Comparison of ENCODE assay signal across 1 cellular context in the genomic region with DNA sequence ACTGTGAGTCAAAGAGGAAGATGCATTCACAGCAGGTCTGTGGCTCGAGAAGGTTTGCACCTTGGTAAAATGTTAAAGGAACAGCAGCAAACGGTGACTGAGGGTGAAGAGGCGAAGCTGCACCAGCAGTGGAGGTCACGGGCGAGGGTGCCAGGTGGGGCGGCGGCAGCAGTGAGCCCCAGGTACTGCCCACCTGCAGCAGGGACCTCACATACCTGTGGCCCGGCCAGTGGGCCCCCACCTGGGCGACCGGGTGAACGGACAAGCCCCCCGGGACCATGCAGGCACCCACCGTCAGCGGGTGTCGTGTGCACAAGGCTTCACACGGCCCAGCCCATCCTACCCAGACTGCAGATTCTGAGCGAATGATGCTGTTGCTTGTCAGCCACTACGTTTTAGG.
TF ChIP-seq lines count a peak whose summit lies in the region.

No MANE protein-coding gene starts in this region.

TF ChIP-seq in GM23338, 12 proteins besides CTCF, POLR2A, EP300 and RAD21 (continued from another document):
- TF ChIP-seq, protein P1, sequence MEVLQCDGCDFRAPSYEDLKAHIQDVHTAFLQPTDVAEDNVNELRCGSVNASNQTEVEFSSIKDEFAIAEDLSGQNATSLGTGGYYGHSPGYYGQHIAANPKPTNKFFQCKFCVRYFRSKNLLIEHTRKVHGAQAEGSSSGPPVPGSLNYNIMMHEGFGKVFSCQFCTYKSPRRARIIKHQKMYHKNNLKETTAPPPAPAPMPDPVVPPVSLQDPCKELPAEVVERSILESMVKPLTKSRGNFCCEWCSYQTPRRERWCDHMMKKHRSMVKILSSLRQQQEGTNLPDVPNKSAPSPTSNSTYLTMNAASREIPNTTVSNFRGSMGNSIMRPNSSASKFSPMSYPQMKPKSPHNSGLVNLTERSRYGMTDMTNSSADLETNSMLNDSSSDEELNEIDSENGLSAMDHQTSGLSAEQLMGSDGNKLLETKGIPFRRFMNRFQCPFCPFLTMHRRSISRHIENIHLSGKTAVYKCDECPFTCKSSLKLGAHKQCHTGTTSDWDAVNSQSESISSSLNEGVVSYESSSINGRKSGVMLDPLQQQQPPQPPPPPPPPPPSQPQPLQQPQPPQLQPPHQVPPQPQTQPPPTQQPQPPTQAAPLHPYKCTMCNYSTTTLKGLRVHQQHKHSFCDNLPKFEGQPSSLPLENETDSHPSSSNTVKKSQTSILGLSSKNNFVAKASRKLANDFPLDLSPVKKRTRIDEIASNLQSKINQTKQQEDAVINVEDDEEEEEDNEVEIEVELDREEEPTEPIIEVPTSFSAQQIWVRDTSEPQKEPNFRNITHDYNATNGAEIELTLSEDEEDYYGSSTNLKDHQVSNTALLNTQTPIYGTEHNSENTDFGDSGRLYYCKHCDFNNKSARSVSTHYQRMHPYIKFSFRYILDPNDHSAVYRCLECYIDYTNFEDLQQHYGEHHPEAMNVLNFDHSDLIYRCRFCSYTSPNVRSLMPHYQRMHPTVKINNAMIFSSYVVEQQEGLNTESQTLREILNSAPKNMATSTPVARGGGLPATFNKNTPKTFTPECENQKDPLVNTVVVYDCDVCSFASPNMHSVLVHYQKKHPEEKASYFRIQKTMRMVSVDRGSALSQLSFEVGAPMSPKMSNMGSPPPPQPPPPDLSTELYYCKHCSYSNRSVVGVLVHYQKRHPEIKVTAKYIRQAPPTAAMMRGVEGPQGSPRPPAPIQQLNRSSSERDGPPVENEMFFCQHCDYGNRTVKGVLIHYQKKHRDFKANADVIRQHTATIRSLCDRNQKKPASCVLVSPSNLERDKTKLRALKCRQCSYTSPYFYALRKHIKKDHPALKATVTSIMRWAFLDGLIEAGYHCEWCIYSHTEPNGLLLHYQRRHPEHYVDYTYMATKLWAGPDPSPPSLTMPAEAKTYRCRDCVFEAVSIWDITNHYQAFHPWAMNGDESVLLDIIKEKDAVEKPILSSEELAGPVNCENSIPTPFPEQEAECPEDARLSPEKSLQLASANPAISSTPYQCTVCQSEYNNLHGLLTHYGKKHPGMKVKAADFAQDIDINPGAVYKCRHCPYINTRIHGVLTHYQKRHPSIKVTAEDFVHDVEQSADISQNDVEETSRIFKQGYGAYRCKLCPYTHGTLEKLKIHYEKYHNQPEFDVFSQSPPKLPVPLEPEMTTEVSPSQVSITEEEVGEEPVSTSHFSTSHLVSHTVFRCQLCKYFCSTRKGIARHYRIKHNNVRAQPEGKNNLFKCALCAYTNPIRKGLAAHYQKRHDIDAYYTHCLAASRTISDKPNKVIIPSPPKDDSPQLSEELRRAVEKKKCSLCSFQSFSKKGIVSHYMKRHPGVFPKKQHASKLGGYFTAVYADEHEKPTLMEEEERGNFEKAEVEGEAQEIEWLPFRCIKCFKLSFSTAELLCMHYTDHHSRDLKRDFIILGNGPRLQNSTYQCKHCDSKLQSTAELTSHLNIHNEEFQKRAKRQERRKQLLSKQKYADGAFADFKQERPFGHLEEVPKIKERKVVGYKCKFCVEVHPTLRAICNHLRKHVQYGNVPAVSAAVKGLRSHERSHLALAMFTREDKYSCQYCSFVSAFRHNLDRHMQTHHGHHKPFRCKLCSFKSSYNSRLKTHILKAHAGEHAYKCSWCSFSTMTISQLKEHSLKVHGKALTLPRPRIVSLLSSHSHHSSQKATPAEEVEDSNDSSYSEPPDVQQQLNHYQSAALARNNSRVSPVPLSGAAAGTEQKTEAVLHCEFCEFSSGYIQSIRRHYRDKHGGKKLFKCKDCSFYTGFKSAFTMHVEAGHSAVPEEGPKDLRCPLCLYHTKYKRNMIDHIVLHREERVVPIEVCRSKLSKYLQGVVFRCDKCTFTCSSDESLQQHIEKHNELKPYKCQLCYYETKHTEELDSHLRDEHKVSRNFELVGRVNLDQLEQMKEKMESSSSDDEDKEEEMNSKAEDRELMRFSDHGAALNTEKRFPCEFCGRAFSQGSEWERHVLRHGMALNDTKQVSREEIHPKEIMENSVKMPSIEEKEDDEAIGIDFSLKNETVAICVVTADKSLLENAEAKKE (CRISPR knock-in tag; IDR thresholded peaks at IDR 0.05) = no peak
- no peak for TF ChIP-seq EZH2 (IDR thresholded peaks at IDR 0.05; ENCODE audit: low read depth, unreplicated experiment)
- TF ChIP-seq POLR2AphosphoS5 (IDR thresholded peaks at IDR 0.05; ENCODE audit: low read depth) = no peak
- TF ChIP-seq EZH2phosphoT487 (IDR thresholded peaks at IDR 0.05; ENCODE audit: unreplicated experiment) = no peak
- no peak for TF ChIP-seq JUNB (IDR thresholded peaks at IDR 0.05; ENCODE audit: unreplicated experiment)
- TF ChIP-seq NANOG (IDR thresholded peaks at IDR 0.05; ENCODE audit: borderline replicate concordance) = no peak
- TF ChIP-seq, protein P2, sequence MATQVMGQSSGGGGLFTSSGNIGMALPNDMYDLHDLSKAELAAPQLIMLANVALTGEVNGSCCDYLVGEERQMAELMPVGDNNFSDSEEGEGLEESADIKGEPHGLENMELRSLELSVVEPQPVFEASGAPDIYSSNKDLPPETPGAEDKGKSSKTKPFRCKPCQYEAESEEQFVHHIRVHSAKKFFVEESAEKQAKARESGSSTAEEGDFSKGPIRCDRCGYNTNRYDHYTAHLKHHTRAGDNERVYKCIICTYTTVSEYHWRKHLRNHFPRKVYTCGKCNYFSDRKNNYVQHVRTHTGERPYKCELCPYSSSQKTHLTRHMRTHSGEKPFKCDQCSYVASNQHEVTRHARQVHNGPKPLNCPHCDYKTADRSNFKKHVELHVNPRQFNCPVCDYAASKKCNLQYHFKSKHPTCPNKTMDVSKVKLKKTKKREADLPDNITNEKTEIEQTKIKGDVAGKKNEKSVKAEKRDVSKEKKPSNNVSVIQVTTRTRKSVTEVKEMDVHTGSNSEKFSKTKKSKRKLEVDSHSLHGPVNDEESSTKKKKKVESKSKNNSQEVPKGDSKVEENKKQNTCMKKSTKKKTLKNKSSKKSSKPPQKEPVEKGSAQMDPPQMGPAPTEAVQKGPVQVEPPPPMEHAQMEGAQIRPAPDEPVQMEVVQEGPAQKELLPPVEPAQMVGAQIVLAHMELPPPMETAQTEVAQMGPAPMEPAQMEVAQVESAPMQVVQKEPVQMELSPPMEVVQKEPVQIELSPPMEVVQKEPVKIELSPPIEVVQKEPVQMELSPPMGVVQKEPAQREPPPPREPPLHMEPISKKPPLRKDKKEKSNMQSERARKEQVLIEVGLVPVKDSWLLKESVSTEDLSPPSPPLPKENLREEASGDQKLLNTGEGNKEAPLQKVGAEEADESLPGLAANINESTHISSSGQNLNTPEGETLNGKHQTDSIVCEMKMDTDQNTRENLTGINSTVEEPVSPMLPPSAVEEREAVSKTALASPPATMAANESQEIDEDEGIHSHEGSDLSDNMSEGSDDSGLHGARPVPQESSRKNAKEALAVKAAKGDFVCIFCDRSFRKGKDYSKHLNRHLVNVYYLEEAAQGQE (IDR thresholded peaks at IDR 0.05; ENCODE audit: unreplicated experiment) = no peak
- no peak for TF ChIP-seq ZNF331 (CRISPR knock-in tag; IDR thresholded peaks at IDR 0.05; ENCODE audit: low read depth)
- no peak for TF ChIP-seq ZNF114 (CRISPR knock-in tag; IDR thresholded peaks at IDR 0.05)
